In the genomic region with DNA sequence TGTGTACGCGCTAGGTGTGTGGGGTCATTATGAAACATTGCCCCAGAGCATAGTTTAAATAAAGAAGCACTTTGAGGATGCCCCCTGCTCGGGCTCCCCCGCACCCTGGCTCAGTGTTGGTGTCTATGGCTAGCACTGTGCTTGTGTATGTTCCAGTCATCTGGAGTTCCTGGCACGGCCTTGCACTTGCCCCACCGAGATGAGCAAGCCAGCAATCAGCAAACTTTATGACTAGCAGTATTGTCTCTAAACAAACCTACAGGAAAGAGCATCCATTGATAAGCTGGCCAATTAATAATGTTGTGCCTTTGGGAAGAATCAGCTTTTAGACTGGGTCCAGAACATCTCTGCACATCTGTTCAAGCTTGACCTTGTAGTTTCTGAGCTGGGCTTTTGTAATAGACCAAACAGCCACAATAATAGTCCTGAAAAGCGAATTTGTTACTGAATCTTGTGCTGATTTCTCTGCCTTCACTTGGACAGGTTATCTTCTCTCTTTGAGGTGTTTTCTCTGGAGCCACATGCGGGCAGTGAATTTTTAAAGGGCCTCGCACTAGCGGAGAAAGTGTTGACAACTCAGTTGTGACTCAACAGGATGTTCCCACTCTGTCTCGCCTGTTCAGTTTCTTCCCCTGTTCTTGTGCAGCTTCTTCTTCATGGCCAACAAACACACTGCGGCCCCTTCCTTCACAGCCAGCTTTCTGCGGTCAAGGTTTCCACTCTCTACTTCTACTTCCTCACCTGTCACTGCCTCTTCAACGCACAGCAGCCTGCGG, we compare ENCODE assay signal across 10 cellular contexts. TPM values are rescaled to one million over a fixed set of nuclear protein-coding genes. Genes with fewer than 3 reads are reported as not detected.
A peak's percentile ranks its signal among the peaks of the same experiment; 100 is the strongest.
DNase-seq lines count a peak whose midpoint lies in the region; ATAC-seq and TF ChIP-seq lines count a peak whose summit lies in the region.
"Had no signal": no experiment of that assay in that cellular context is flagged by ENCODE, and none has a peak within 500 bp of the region (broad histone marks: within the 10 kb centered on the region; RNA-seq: fewer than 3 reads in every experiment).

No MANE protein-coding gene starts in this region.

- intact Hi-C loops in left ventricle myocardium inferior (cut with micrococcal nuclease), result no loop called here

- ATAC-seq in omental fat pad (ENCODE audit: low FRiP score), result peak; percentile 20
- no peak for ATAC-seq in GM21529 (IDR thresholded peaks at IDR 0.05; ENCODE audit: unreplicated experiment)

- H3K9me3 ChIP-seq in left ventricle myocardium inferior (replicated peaks), result no peaks in the 10 kb centered on the region

- H3K36me3 ChIP-seq in left ventricle myocardium inferior, result no peaks in the 10 kb centered on the region

- no peaks in the 10 kb centered on the region for H3K4me1 ChIP-seq in left ventricle myocardium inferior

- no peak for TF ChIP-seq CTCF in AG09309 (IDR thresholded peaks at IDR 0.05; ENCODE audit: control insufficient read depth, insufficient read depth, low read depth, low read length, missing control alignments)
- TF ChIP-seq CTCF in left ventricle myocardium inferior (IDR thresholded peaks at IDR 0.05; ENCODE audit: borderline replicate concordance), result no peak
- no peak for TF ChIP-seq CTCF in omental fat pad (IDR thresholded peaks at IDR 0.05)

- H3K27me3 ChIP-seq in left ventricle myocardium inferior (ENCODE audit: low read depth), result no peaks in the 10 kb centered on the region

- no peak for DNase-seq in AG09309 (ENCODE audit: low read depth)
- DNase-seq in amniotic epithelial cell (ENCODE audit: low read depth), result peak; percentile 59
- no peak for DNase-seq in left ventricle myocardium inferior
- DNase-seq in omental fat pad (ENCODE audit: low spot score), result no peak
- DNase-seq in D341Med (ENCODE audit: low spot score), result no peak
- no peak for DNase-seq in activated gamma-delta T cell treated with Interleukin-2 at 50 U/mL for 16 hours
- no peak for DNase-seq in NCI-H2081 (lab: John Stamatoyannopoulos, UW)
- DNase-seq: CD4-positive, CD25-positive, alpha-beta regulatory T cell; cerebellar nuclear complex had no signal

- H3K4me3 ChIP-seq in AG09309 (ENCODE audit: control insufficient read depth, low read depth, low read length) (peak overlapping the region; percentile 65), left ventricle myocardium inferior (peak overlapping the region; percentile 71)

- peak overlapping the region; percentile 78 for H3K27ac ChIP-seq in left ventricle myocardium inferior (replicated peaks)

RNA-seq across cellular contexts. Expression of a gene that starts 0.9 kb away (rescaled TPM):
- total RNA-seq in left ventricle myocardium inferior (10.5 TPM), omental fat pad (10 to 100 TPM in 3 of 4 donors, 1 to 10 TPM in 1; 6.3 to 54.7 (median 35.4) TPM)
